1 cellular context compared by ENCODE assay signal in the genomic region with DNA sequence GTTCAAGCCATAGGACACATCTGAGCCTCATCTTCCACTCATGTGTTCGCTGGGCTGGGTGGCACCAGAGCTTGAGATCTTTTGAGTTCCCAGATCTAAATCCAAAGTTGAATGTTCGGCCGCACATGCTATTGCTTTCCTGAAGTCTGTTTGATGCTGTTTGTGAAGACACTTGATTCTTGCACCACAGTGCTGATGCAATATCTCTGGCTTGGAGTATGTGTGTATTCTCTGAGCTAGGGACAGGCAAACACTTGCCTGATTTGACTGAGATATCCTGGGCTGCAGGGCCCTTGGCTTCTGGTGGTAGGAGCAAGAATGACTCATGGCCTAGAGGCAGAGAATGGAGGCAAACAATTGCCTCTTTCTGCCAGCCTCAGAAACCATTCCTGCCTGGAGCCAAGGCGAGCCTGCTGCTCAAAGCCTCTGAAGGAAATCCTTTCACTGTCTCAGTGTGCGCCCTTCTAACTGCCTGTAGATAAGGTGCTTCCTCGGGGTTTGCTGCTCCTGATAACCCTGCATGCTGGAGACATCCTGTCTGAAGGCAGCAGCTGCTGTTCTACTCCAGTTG.
TF ChIP-seq lines count a peak whose summit lies in the region.

No MANE protein-coding gene starts in this region.

TF ChIP-seq in HepG2, 621 proteins besides CTCF, POLR2A, EP300 and RAD21 (continued from another document and continues in another):
- TF ChIP-seq, protein P1, sequence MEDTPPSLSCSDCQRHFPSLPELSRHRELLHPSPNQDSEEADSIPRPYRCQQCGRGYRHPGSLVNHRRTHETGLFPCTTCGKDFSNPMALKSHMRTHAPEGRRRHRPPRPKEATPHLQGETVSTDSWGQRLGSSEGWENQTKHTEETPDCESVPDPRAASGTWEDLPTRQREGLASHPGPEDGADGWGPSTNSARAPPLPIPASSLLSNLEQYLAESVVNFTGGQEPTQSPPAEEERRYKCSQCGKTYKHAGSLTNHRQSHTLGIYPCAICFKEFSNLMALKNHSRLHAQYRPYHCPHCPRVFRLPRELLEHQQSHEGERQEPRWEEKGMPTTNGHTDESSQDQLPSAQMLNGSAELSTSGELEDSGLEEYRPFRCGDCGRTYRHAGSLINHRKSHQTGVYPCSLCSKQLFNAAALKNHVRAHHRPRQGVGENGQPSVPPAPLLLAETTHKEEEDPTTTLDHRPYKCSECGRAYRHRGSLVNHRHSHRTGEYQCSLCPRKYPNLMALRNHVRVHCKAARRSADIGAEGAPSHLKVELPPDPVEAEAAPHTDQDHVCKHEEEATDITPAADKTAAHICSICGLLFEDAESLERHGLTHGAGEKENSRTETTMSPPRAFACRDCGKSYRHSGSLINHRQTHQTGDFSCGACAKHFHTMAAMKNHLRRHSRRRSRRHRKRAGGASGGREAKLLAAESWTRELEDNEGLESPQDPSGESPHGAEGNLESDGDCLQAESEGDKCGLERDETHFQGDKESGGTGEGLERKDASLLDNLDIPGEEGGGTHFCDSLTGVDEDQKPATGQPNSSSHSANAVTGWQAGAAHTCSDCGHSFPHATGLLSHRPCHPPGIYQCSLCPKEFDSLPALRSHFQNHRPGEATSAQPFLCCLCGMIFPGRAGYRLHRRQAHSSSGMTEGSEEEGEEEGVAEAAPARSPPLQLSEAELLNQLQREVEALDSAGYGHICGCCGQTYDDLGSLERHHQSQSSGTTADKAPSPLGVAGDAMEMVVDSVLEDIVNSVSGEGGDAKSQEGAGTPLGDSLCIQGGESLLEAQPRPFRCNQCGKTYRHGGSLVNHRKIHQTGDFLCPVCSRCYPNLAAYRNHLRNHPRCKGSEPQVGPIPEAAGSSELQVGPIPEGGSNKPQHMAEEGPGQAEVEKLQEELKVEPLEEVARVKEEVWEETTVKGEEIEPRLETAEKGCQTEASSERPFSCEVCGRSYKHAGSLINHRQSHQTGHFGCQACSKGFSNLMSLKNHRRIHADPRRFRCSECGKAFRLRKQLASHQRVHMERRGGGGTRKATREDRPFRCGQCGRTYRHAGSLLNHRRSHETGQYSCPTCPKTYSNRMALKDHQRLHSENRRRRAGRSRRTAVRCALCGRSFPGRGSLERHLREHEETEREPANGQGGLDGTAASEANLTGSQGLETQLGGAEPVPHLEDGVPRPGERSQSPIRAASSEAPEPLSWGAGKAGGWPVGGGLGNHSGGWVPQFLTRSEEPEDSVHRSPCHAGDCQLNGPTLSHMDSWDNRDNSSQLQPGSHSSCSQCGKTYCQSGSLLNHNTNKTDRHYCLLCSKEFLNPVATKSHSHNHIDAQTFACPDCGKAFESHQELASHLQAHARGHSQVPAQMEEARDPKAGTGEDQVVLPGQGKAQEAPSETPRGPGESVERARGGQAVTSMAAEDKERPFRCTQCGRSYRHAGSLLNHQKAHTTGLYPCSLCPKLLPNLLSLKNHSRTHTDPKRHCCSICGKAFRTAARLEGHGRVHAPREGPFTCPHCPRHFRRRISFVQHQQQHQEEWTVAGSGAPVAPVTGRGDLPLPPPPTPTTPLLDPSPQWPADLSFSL (CRISPR knock-in tag; IDR thresholded peaks at IDR 0.05) = no peak
- TF ChIP-seq FOXK2 (IDR thresholded peaks at IDR 0.05) (no peak), MXI1 (IDR thresholded peaks at IDR 0.05; ENCODE audit: borderline replicate concordance, low read depth, low read length) (no peak), SNAI1 (CRISPR knock-in tag; IDR thresholded peaks at IDR 0.05; ENCODE audit: borderline replicate concordance) (no peak), ZNF558 (CRISPR knock-in tag; IDR thresholded peaks at IDR 0.05; ENCODE audit: borderline replicate concordance) (no peak), POLR2AphosphoS5 (IDR thresholded peaks at IDR 0.05; ENCODE audit: low read depth, low read length) (no peak), JARID2 (CRISPR knock-in tag; IDR thresholded peaks at IDR 0.05; ENCODE audit: insufficient replicate concordance) (no peak), AGO1 (IDR thresholded peaks at IDR 0.05; ENCODE audit: low read depth, low read length, poor library complexity, severe bottlenecking) (no peak), MED8 (CRISPR knock-in tag; IDR thresholded peaks at IDR 0.05; ENCODE audit: insufficient replicate concordance) (no peak), SRSF1 (optimal IDR thresholded peaks at IDR 0.05; ENCODE audit: low read depth, low read length) (no peak), PTBP1 (IDR thresholded peaks at IDR 0.05; ENCODE audit: low read depth, low read length, poor library complexity, severe bottlenecking) (no peak), PCBP1 (IDR thresholded peaks at IDR 0.05; ENCODE audit: borderline replicate concordance, low read depth, low read length) (no peak), ETV6 (CRISPR knock-in tag; conservative IDR thresholded peaks at IDR 0.05) (no peak), ZKSCAN1 (IDR thresholded peaks at IDR 0.05; ENCODE audit: low read length) (no peak), ZNF709 (CRISPR knock-in tag; IDR thresholded peaks at IDR 0.05) (no peak)
- TF ChIP-seq, protein P2, sequence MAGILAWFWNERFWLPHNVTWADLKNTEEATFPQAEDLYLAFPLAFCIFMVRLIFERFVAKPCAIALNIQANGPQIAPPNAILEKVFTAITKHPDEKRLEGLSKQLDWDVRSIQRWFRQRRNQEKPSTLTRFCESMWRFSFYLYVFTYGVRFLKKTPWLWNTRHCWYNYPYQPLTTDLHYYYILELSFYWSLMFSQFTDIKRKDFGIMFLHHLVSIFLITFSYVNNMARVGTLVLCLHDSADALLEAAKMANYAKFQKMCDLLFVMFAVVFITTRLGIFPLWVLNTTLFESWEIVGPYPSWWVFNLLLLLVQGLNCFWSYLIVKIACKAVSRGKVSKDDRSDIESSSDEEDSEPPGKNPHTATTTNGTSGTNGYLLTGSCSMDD (CRISPR knock-in tag; IDR thresholded peaks at IDR 0.05) = no peak
- TF ChIP-seq, protein P3, sequence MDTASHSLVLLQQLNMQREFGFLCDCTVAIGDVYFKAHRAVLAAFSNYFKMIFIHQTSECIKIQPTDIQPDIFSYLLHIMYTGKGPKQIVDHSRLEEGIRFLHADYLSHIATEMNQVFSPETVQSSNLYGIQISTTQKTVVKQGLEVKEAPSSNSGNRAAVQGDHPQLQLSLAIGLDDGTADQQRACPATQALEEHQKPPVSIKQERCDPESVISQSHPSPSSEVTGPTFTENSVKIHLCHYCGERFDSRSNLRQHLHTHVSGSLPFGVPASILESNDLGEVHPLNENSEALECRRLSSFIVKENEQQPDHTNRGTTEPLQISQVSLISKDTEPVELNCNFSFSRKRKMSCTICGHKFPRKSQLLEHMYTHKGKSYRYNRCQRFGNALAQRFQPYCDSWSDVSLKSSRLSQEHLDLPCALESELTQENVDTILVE (CRISPR knock-in tag; IDR thresholded peaks at IDR 0.05) = peak; percentile 68; the same call in 1 of the 2 replicates
- TF ChIP-seq, protein P4, sequence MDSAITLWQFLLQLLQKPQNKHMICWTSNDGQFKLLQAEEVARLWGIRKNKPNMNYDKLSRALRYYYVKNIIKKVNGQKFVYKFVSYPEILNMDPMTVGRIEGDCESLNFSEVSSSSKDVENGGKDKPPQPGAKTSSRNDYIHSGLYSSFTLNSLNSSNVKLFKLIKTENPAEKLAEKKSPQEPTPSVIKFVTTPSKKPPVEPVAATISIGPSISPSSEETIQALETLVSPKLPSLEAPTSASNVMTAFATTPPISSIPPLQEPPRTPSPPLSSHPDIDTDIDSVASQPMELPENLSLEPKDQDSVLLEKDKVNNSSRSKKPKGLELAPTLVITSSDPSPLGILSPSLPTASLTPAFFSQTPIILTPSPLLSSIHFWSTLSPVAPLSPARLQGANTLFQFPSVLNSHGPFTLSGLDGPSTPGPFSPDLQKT (CRISPR knock-in tag; IDR thresholded peaks at IDR 0.05; ENCODE audit: borderline replicate concordance) = no peak
- TF ChIP-seq, protein P5, sequence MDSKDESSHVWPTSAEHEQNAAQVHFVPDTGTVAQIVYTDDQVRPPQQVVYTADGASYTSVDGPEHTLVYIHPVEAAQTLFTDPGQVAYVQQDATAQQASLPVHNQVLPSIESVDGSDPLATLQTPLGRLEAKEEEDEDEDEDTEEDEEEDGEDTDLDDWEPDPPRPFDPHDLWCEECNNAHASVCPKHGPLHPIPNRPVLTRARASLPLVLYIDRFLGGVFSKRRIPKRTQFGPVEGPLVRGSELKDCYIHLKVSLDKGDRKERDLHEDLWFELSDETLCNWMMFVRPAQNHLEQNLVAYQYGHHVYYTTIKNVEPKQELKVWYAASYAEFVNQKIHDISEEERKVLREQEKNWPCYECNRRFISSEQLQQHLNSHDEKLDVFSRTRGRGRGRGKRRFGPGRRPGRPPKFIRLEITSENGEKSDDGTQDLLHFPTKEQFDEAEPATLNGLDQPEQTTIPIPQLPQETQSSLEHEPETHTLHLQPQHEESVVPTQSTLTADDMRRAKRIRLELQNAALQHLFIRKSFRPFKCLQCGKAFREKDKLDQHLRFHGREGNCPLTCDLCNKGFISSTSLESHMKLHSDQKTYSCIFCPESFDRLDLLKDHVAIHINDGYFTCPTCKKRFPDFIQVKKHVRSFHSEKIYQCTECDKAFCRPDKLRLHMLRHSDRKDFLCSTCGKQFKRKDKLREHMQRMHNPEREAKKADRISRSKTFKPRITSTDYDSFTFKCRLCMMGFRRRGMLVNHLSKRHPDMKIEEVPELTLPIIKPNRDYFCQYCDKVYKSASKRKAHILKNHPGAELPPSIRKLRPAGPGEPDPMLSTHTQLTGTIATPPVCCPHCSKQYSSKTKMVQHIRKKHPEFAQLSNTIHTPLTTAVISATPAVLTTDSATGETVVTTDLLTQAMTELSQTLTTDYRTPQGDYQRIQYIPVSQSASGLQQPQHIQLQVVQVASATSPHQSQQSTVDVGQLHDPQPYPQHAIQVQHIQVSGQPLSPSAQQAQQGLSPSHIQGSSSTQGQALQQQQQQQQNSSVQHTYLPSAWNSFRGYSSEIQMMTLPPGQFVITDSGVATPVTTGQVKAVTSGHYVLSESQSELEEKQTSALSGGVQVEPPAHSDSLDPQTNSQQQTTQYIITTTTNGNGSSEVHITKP (CRISPR knock-in tag; IDR thresholded peaks at IDR 0.05; ENCODE audit: low read depth) = peak; percentile 48; the same call in 1 of the 2 replicates
- TF ChIP-seq, protein P6, sequence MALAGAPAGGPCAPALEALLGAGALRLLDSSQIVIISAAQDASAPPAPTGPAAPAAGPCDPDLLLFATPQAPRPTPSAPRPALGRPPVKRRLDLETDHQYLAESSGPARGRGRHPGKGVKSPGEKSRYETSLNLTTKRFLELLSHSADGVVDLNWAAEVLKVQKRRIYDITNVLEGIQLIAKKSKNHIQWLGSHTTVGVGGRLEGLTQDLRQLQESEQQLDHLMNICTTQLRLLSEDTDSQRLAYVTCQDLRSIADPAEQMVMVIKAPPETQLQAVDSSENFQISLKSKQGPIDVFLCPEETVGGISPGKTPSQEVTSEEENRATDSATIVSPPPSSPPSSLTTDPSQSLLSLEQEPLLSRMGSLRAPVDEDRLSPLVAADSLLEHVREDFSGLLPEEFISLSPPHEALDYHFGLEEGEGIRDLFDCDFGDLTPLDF (CRISPR knock-in tag; IDR thresholded peaks at IDR 0.05) = no peak
- TF ChIP-seq, protein P7, sequence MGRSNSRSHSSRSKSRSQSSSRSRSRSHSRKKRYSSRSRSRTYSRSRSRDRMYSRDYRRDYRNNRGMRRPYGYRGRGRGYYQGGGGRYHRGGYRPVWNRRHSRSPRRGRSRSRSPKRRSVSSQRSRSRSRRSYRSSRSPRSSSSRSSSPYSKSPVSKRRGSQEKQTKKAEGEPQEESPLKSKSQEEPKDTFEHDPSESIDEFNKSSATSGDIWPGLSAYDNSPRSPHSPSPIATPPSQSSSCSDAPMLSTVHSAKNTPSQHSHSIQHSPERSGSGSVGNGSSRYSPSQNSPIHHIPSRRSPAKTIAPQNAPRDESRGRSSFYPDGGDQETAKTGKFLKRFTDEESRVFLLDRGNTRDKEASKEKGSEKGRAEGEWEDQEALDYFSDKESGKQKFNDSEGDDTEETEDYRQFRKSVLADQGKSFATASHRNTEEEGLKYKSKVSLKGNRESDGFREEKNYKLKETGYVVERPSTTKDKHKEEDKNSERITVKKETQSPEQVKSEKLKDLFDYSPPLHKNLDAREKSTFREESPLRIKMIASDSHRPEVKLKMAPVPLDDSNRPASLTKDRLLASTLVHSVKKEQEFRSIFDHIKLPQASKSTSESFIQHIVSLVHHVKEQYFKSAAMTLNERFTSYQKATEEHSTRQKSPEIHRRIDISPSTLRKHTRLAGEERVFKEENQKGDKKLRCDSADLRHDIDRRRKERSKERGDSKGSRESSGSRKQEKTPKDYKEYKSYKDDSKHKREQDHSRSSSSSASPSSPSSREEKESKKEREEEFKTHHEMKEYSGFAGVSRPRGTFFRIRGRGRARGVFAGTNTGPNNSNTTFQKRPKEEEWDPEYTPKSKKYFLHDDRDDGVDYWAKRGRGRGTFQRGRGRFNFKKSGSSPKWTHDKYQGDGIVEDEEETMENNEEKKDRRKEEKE (IDR thresholded peaks at IDR 0.05) = no peak
- TF ChIP-seq, protein P8, sequence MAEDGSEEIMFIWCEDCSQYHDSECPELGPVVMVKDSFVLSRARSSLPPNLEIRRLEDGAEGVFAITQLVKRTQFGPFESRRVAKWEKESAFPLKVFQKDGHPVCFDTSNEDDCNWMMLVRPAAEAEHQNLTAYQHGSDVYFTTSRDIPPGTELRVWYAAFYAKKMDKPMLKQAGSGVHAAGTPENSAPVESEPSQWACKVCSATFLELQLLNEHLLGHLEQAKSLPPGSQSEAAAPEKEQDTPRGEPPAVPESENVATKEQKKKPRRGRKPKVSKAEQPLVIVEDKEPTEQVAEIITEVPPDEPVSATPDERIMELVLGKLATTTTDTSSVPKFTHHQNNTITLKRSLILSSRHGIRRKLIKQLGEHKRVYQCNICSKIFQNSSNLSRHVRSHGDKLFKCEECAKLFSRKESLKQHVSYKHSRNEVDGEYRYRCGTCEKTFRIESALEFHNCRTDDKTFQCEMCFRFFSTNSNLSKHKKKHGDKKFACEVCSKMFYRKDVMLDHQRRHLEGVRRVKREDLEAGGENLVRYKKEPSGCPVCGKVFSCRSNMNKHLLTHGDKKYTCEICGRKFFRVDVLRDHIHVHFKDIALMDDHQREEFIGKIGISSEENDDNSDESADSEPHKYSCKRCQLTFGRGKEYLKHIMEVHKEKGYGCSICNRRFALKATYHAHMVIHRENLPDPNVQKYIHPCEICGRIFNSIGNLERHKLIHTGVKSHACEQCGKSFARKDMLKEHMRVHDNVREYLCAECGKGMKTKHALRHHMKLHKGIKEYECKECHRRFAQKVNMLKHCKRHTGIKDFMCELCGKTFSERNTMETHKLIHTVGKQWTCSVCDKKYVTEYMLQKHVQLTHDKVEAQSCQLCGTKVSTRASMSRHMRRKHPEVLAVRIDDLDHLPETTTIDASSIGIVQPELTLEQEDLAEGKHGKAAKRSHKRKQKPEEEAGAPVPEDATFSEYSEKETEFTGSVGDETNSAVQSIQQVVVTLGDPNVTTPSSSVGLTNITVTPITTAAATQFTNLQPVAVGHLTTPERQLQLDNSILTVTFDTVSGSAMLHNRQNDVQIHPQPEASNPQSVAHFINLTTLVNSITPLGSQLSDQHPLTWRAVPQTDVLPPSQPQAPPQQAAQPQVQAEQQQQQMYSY (CRISPR knock-in tag; IDR thresholded peaks at IDR 0.05) = no peak
- TF ChIP-seq, protein P9, sequence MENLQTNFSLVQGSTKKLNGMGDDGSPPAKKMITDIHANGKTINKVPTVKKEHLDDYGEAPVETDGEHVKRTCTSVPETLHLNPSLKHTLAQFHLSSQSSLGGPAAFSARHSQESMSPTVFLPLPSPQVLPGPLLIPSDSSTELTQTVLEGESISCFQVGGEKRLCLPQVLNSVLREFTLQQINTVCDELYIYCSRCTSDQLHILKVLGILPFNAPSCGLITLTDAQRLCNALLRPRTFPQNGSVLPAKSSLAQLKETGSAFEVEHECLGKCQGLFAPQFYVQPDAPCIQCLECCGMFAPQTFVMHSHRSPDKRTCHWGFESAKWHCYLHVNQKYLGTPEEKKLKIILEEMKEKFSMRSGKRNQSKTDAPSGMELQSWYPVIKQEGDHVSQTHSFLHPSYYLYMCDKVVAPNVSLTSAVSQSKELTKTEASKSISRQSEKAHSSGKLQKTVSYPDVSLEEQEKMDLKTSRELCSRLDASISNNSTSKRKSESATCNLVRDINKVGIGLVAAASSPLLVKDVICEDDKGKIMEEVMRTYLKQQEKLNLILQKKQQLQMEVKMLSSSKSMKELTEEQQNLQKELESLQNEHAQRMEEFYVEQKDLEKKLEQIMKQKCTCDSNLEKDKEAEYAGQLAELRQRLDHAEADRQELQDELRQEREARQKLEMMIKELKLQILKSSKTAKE (CRISPR knock-in tag; IDR thresholded peaks at IDR 0.05; ENCODE audit: borderline replicate concordance) = no peak
